22 cellular contexts compared by ENCODE assay signal in the genomic region with DNA sequence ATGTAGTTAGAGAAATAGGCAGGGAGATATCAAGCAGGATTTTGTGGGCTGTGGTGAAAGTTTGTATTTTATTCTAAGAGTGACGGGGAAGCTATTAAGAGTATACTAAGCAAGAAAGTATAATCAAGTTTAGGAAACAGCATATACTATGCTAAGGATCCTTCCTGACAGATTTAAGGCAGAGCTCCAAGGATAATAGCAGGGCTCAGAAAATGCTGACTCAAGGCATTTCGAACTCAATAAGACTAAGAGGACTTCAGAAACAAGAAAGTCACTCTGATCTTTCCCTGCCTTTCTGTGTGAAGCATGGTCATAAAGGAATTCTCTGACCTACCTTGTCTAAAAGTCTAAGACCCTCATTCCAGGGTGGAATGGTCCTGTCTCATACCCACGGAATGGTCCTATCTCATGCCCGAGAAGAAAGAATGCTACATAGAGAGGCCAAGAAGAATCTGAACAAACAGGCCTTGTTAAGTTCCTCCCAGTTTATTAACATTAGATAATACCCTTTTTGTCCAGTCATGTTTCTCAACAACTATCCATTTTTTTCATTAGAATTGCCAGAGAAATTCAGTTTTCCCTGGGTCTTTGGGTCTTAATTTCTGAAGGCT.
DNase-seq lines count a peak whose midpoint lies in the region; ATAC-seq, FAIRE-seq and TF ChIP-seq lines count a peak whose summit lies in the region.
"Had no signal": no experiment of that assay in that cellular context is flagged by ENCODE, and none has a peak within 500 bp of the region (broad histone marks: within the 10 kb centered on the region; RNA-seq: fewer than 3 reads in every experiment).

No MANE protein-coding gene starts in this region.

- in situ Hi-C loops in astrocyte of the spinal cord (cut with HindIII; ENCODE audit: low sequenced_read_pairs): no loop called here

- peak; percentile 20 for DNase-seq in COLO829 (ENCODE audit: low spot score)
- peak; percentile 13 for DNase-seq in astrocyte of the spinal cord (ENCODE audit: low read depth, low spot score)
- DNase-seq in left kidney (ENCODE audit: low read depth, low spot score): peak; percentile 51
- DNase-seq in retinal pigment epithelial cell (ENCODE audit: low read depth): peak; percentile 17
- no peak for DNase-seq in AG08395 (ENCODE audit: low spot score)
- DNase-seq in H54 (ENCODE audit: insufficient read length, low spot score): no peak
- DNase-seq: CD8-positive, alpha-beta T cell; DMS53; EL; GOT3; NCI-H1105; NCI-H2081; NCI-H2171 treated with DMSO at 0.1 percent for 48 hours; NCI-H446 treated with DMSO at 0.1 percent for 48 hours; NCI-H69; SHP77 treated with DMSO at 0.1 percent for 48 hours had no signal

- H3K4me3 ChIP-seq in astrocyte of the spinal cord (ENCODE audit: low read depth, low read length): no peak overlapping the region
- H3K4me3 ChIP-seq in retinal pigment epithelial cell (ENCODE audit: low read length): no peak overlapping the region
- H3K4me3 ChIP-seq: BLaER1, GM12878 had no signal

- no peak for FAIRE-seq in H54 (lab: Jason Lieb, UNC)
- FAIRE-seq: A204.1, GM12878, GM19239, RCC 7860 had no signal

- no peak for TF ChIP-seq POLR2A in H54 (IDR thresholded peaks at IDR 0.05; ENCODE audit: low read depth, low read length)

- no peak for TF ChIP-seq CTCF in astrocyte of the spinal cord (IDR thresholded peaks at IDR 0.05; ENCODE audit: low read depth, low read length)
- TF ChIP-seq CTCF in retinal pigment epithelial cell (conservative IDR thresholded peaks at IDR 0.05; ENCODE audit: low read depth, low read length): no peak

- ATAC-seq in GM21515 (IDR thresholded peaks at IDR 0.05; ENCODE audit: unreplicated experiment): no peak
- ATAC-seq: CD8-positive, alpha-beta T cell; GM12878 had no signal

Comparison
In these comparisons a context has a peak if more than half of its experiments do, and no peak if none do; other contexts are left out.
1. DNase-seq: peak in COLO829 (single experiment), astrocyte of the spinal cord (single experiment), left kidney (single experiment) and retinal pigment epithelial cell (single experiment); none in AG08395 (single experiment) and H54 (single experiment).